Comparison of ENCODE assay signal across 14 cellular contexts in the genomic region with DNA sequence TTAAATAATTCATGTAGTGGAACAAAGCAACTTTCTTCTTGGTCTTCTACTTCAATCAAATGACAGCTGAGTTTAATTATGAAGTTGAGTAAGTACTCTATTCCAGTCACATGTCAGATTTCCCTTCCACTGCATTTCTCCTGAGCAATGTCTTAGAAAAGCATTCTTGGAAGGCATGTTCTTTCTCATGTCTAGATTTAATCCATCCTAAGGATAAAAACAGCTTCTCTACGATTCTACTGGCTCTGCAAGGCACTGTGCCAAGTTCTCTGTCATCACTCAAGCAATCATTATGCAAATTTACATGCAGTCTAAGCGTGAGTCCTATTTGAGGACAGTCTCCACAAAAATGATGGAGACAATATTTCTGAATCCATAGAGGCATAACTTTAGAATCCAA.
DNase-seq lines count a peak whose midpoint lies in the region; ATAC-seq, FAIRE-seq and TF ChIP-seq lines count a peak whose summit lies in the region.
"Had no signal": no experiment of that assay in that cellular context is flagged by ENCODE, and none has a peak within 500 bp of the region (broad histone marks: within the 10 kb centered on the region; RNA-seq: fewer than 3 reads in every experiment).

No MANE protein-coding gene starts in this region.

- peak overlapping the region; percentile 94 to 98 (median 96) for H3K27ac Mint-ChIP-seq in nephron
- H3K27ac Mint-ChIP-seq: T-helper 17 cell had no signal

- H3K4me1 Mint-ChIP-seq in nephron, result peaks cover 45% of the 10 kb centered on the region
- H3K4me1 Mint-ChIP-seq: T-helper 17 cell had no signal

- no peak for TF ChIP-seq POLR2A in thyroid gland (IDR thresholded peaks at IDR 0.05)

- no peaks in the 10 kb centered on the region for H3K4me1 ChIP-seq in thyroid gland
- H3K4me1 ChIP-seq: HAP-1 had no signal

- H3K9me3 Mint-ChIP-seq in nephron, result peaks cover 4% of the 10 kb centered on the region

- H3K4me3 Mint-ChIP-seq in nephron, result no peak overlapping the region
- H3K4me3 Mint-ChIP-seq: T-helper 17 cell had no signal

- no peak overlapping the region for H3K27ac ChIP-seq in thyroid gland
- H3K27ac ChIP-seq: HL-60 had no signal

- DNase-seq in BJ (ENCODE audit: low read depth) (peak; percentile 65), NCI-H2029 (lab: John Stamatoyannopoulos, UW) (peak; percentile 56), epithelial cell of esophagus (ENCODE audit: low read depth) (peak; percentile 64), RCC 7860 (ENCODE audit: low spot score) (no peak), thyroid gland (no peak)
- DNase-seq: NCI-H524 treated with DMSO at 0.1 percent for 48 hours, T-helper 17 cell had no signal

- intact Hi-C loops in thyroid gland (cut with DNase I), result no loop called here

- H3K9me3 ChIP-seq in thyroid gland, result no peaks in the 10 kb centered on the region
- H3K9me3 ChIP-seq: HAP-1 had no signal

- CTCF ChIA-PET in BJ (lab: Yijun Ruan, JAX), result interaction anchor here (1.2 kb wide), 1 partner anchor 112 kb away, joined by 4 read pairs; no protein-coding TSS in a partner anchor

- H3K27me3 Mint-ChIP-seq in nephron (ENCODE audit: low read depth), result peaks cover 4% of the 10 kb centered on the region

- H3K36me3 ChIP-seq in BJ (ENCODE audit: control insufficient read depth, insufficient read depth, low read length), result no peaks in the 10 kb centered on the region
- no peaks in the 10 kb centered on the region for H3K36me3 ChIP-seq in thyroid gland
- H3K36me3 ChIP-seq: HAP-1 had no signal

- 22 to 25% methylated on average over 2 of the region's 2 CpGs for WGBS in thyroid gland, 2 donors

- ATAC-seq in HG03108 (IDR thresholded peaks at IDR 0.05; ENCODE audit: unreplicated experiment) (no peak), HG02885 (IDR thresholded peaks at IDR 0.05; ENCODE audit: poor library complexity, unreplicated experiment) (no peak)
- ATAC-seq: T-helper 17 cell had no signal

- H3K27me3 ChIP-seq in BJ (ENCODE audit: control insufficient read depth, insufficient read depth, low read length), result no peaks in the 10 kb centered on the region
- no peaks in the 10 kb centered on the region for H3K27me3 ChIP-seq in thyroid gland

- FAIRE-seq in RCC 7860 (lab: Jason Lieb, UNC), result no peak
- FAIRE-seq: islet of Langerhans had no signal

- no peak for TF ChIP-seq CTCF in BJ (IDR thresholded peaks at IDR 0.05; ENCODE audit: insufficient read depth, low read depth, low read length)
- TF ChIP-seq CTCF in epithelial cell of esophagus (IDR thresholded peaks at IDR 0.05; ENCODE audit: insufficient read depth, low read depth, low read length, missing control alignments), result no peak
- no peak for TF ChIP-seq CTCF in nephron (IDR thresholded peaks at IDR 0.05; ENCODE audit: unreplicated experiment in 3 of 3)
- TF ChIP-seq CTCF in thyroid gland (IDR thresholded peaks at IDR 0.05), result no peak

- H3K4me3 ChIP-seq in BJ (ENCODE audit: low read depth, low read length) (0 out of 2 replicates have a peak overlapping the region, but pooled peaks have one; percentile 2), epithelial cell of esophagus (ENCODE audit: low read length) (no peak overlapping the region), thyroid gland (replicated peaks in 1 of 3) (no peak overlapping the region)
- H3K4me3 ChIP-seq: HAP-1, skin epidermis had no signal

- H3K36me3 Mint-ChIP-seq in nephron (ENCODE audit: low read depth), result peaks cover 4% of the 10 kb centered on the region

- POLR2A ChIA-PET in BJ (lab: Charles Lee), result no interaction called here

Comparison
In these comparisons a context has a peak if more than half of its experiments do, and no peak if none do; other contexts are left out.
1. DNase-seq: peak in BJ (single experiment), NCI-H2029 (single experiment) and epithelial cell of esophagus (single experiment); none in RCC 7860 (single experiment) and thyroid gland (0 of 2).